Comparison of ENCODE assay signal across 8 cellular contexts in genomic region chr9:120583958-120584369, GRCh38. TPM values are rescaled to one million over a fixed set of nuclear protein-coding genes. Genes with fewer than 3 reads are reported as not detected.
DNase-seq lines count a peak whose midpoint lies in the region; ATAC-seq and TF ChIP-seq lines count a peak whose summit lies in the region.

No MANE protein-coding gene starts in this region.

- no peak overlapping the region for H3K4me3 Mint-ChIP-seq in MCF 10A (ENCODE audit: unreplicated experiment)

- no peaks in the 10 kb centered on the region for H3K9me3 ChIP-seq in esophagus squamous epithelium

- ATAC-seq in GM18498 (IDR thresholded peaks at IDR 0.05; ENCODE audit: unreplicated experiment) (peak; percentile 58), HG03520 (IDR thresholded peaks at IDR 0.05; ENCODE audit: unreplicated experiment) (peak; percentile 26), left colon (no peak)

- 57 to 59% methylated on average over 2 to 3 of the region's 3 CpGs for WGBS in esophagus squamous epithelium, 2 donors

- no peak overlapping the region for H3K4me3 ChIP-seq in esophagus squamous epithelium

- H3K9me3 Mint-ChIP-seq in MCF 10A (ENCODE audit: unreplicated experiment) = no peaks in the 10 kb centered on the region

- H3K27me3 Mint-ChIP-seq in MCF 10A (ENCODE audit: insufficient read depth, unreplicated experiment) = no peaks in the 10 kb centered on the region

- no peak overlapping the region for H3K27ac Mint-ChIP-seq in MCF 10A (ENCODE audit: low read depth, unreplicated experiment)

- POLR2A ChIA-PET in MCF 10A (lab: Yijun Ruan, JAX) = no interaction called here

- peaks cover 7 to 13% (median 8%) of the 10 kb centered on the region in 3 donors for H3K4me1 ChIP-seq in esophagus squamous epithelium

- intact Hi-C loops in MCF 10A (cut with micrococcal nuclease) (no loop called here), left colon (cut with DNase I, micrococcal nuclease) (no loop called here), esophagus squamous epithelium (cut with DNase I) (no loop called here)

- H3K36me3 Mint-ChIP-seq in MCF 10A (ENCODE audit: insufficient read depth, unreplicated experiment) = no peaks in the 10 kb centered on the region

- no peak for TF ChIP-seq POLR2A in esophagus squamous epithelium (IDR thresholded peaks at IDR 0.05)

- H3K4me1 Mint-ChIP-seq in MCF 10A (ENCODE audit: insufficient read depth, unreplicated experiment) = no peaks in the 10 kb centered on the region

- H3K27ac ChIP-seq in esophagus squamous epithelium = no peak overlapping the region

- H3K36me3 ChIP-seq in esophagus squamous epithelium = no peaks in the 10 kb centered on the region

- H3K27me3 ChIP-seq in esophagus squamous epithelium = no peaks in the 10 kb centered on the region

- CTCF ChIA-PET in MCF 10A (lab: Yijun Ruan, JAX) = no interaction called here

- TF ChIP-seq CTCF in AG09319 (IDR thresholded peaks at IDR 0.05; ENCODE audit: low read depth, low read length) = no peak
- no peak for TF ChIP-seq CTCF in MCF 10A (IDR thresholded peaks at IDR 0.05; ENCODE audit: unreplicated experiment)
- no peak for TF ChIP-seq CTCF in esophagus squamous epithelium (IDR thresholded peaks at IDR 0.05)

- DNase-seq in AG09319 (ENCODE audit: extremely low read depth, low read depth) (peak; percentile 94), NOMO-1 treated with DMSO at 0.1 percent for 48 hours (lab: John Stamatoyannopoulos, UW; ENCODE audit: unreplicated experiment) (peak; percentile 93), MCF 10A (ENCODE audit: unreplicated experiment) (peak; percentile 34), left colon (peak; percentile 19 to 49), NCI-H187 treated with DMSO at 0.1 percent for 48 hours (lab: John Stamatoyannopoulos, UW) (no peak), esophagus squamous epithelium (lab: John Stamatoyannopoulos, UW) (no peak)

- BruUV-seq in MCF 10A (replicated peaks; lab: Mats Ljungman, UMichigan) = no TSS peak

RNA-seq across cellular contexts. Expression of gene CDK5RAP2, which starts 4.0 kb away (rescaled TPM):
- 43.4 and 50.0 TPM in 2 replicates for total RNA-seq in MCF 10A (2022)
- 10 to 100 TPM; 27.1 to 36.7 TPM for total RNA-seq in left colon
- 10 to 100 TPM; 23.2 to 41.2 (median 33.8) TPM for total RNA-seq in esophagus squamous epithelium

Comparison
In these comparisons a context has a peak if more than half of its experiments do, and no peak if none do; other contexts are left out.
1. DNase-seq: peak in AG09319 (single experiment), NOMO-1 treated with DMSO at 0.1 percent for 48 hours (single experiment), MCF 10A (single experiment) and left colon (2 of 2); none in NCI-H187 treated with DMSO at 0.1 percent for 48 hours (single experiment) and esophagus squamous epithelium (single experiment).